23 cellular contexts compared by ENCODE assay signal in genomic region chr12:15738438-15739015, GRCh38. TPM values are rescaled to one million over a fixed set of nuclear protein-coding genes. Genes with fewer than 3 reads are reported as not detected.
DNase-seq lines count a peak whose midpoint lies in the region; ATAC-seq, FAIRE-seq and TF ChIP-seq lines count a peak whose summit lies in the region.
"Had no signal": no experiment of that assay in that cellular context is flagged by ENCODE, and none has a peak within 500 bp of the region (broad histone marks: within the 10 kb centered on the region; RNA-seq: fewer than 3 reads in every experiment).

No MANE protein-coding gene starts in this region.

- in situ Hi-C loops in GM12878 (cut with MboI) = no loop called here

- H3K4me1 ChIP-seq in A549 = peaks cover 34% of the 10 kb centered on the region
- no peaks in the 10 kb centered on the region for H3K4me1 ChIP-seq in GM12878 (ENCODE audit: control insufficient read depth, insufficient read depth, low read length)
- H3K4me1 ChIP-seq in lower lobe of right lung = peaks cover 6% of the 10 kb centered on the region
- H3K4me1 ChIP-seq: BE2C had no signal

- H3K4me3 ChIP-seq in A549 (no peak overlapping the region), GM12878 (no peak overlapping the region), lower lobe of right lung (no peak overlapping the region)
- H3K4me3 ChIP-seq: BLaER1 treated with 17β-estradiol and CSF1 and Interleukin-3, amounts not matched to agents 10 nM and 100 nM; GM23248 had no signal

- CTCF ChIA-PET in A549 (lab: Yijun Ruan, JAX) (interaction anchor here (0.6 kb wide), 1 partner anchor 14 kb away, joined by 3 read pairs; no protein-coding TSS in a partner anchor), GM12878 (lab: Yijun Ruan, JAX) (interaction anchor here (0.8 to 6.6 kb wide), 5 partner anchors 13 to 35 kb away, joined by 3 to 33 read pairs (median 4); no protein-coding TSS in a partner anchor)

- TF ChIP-seq EP300 in A549 (IDR thresholded peaks at IDR 0.05) = no peak
- TF ChIP-seq EP300 in GM12878 (IDR thresholded peaks at IDR 0.05; ENCODE audit: borderline replicate concordance in 1 of 2, control insufficient read depth in 1 of 2, low read depth in 2 of 2, low read length in 2 of 2) = no peak

- TF ChIP-seq CTCF in 22Rv1 (IDR thresholded peaks at IDR 0.05) (no peak), A549 (IDR thresholded peaks at IDR 0.05) (no peak), GM12878 (IDR thresholded peaks at IDR 0.05 in 2 of 3, conservative IDR thresholded peaks at IDR 0.05 in 1 of 3; ENCODE audit: control insufficient read depth in 2 of 3, extremely low read depth in 1 of 3, insufficient read depth in 1 of 3, low read depth in 3 of 3, low read length in 3 of 3) (no peak), lower lobe of right lung (IDR thresholded peaks at IDR 0.05) (no peak)

- ATAC-seq in A549 = no peak
- peak; percentile 66 for ATAC-seq in GM12878
- peak; percentile 30 to 67 for ATAC-seq in lower lobe of right lung
- ATAC-seq in GM21529 (IDR thresholded peaks at IDR 0.05; ENCODE audit: unreplicated experiment) = no peak

- SMC1A ChIA-PET in GM12878 (lab: Charles Lee; ENCODE audit: uncharacterized antibody, unreplicated experiment) = interaction anchor here (0.9 to 14.5 kb wide), 13 partner anchors 8 to 174 kb away, joined by 3 to 198 read pairs (median 4); no protein-coding TSS in a partner anchor

- H3K27me3 ChIP-seq in GM12878 (replicated peaks in 1 of 2; ENCODE audit: control insufficient read depth in 2 of 2, insufficient read depth in 2 of 2, low read length in 1 of 2) (no peaks in the 10 kb centered on the region), lower lobe of right lung (ENCODE audit: low read depth) (no peaks in the 10 kb centered on the region)
- H3K27me3 ChIP-seq: BLaER1 treated with 17β-estradiol and CSF1 and Interleukin-3, amounts not matched to agents 10 nM and 100 nM had no signal

- no peak for TF ChIP-seq RAD21 in A549 (conservative IDR thresholded peaks at IDR 0.05 in 1 of 2, IDR thresholded peaks at IDR 0.05 in 1 of 2)
- no peak for TF ChIP-seq RAD21 in GM12878 (IDR thresholded peaks at IDR 0.05; ENCODE audit: insufficient read depth, low read depth, low read length)

- DNase-seq in A549 (ENCODE audit: low read depth in 1 of 2, low spot score in 1 of 2) (no peak), GM12878 (ENCODE audit: low read depth, low spot score) (no peak), lower lobe of right lung (no peak), NCI-H748 (lab: John Stamatoyannopoulos, UW; ENCODE audit: unreplicated experiment) (no peak), amniotic stem cell (lab: John Stamatoyannopoulos, UW) (no peak)
- DNase-seq: ACHN; BE2C; CD4-positive, alpha-beta T cell; CD8-positive, alpha-beta memory T cell; DMS 273 treated with DMSO at 0.1 percent for 48 hours; DMS79; EL; GDM1; GM23248; H9; HFFc6 had no signal

- no peaks in the 10 kb centered on the region for H3K79me2 ChIP-seq in GM12878 (ENCODE audit: control insufficient read depth, insufficient read depth, low read length)

- POLR2A ChIA-PET in A549 (lab: Yijun Ruan, JAX) = no interaction called here
- POLR2A ChIA-PET in GM12878 (lab: Charles Lee) = interaction anchor here (1.0 to 4.8 kb wide), 5 partner anchors 8 to 32 kb away, joined by 3 to 28 read pairs (median 6); no protein-coding TSS in a partner anchor

- peak; percentile 32 for FAIRE-seq in A549 (lab: Jason Lieb, UNC)
- FAIRE-seq in GM12878 (lab: Jason Lieb, UNC) = no peak
- FAIRE-seq: D721Med, GM12891, GM18507, H1 had no signal

- no peak overlapping the region for H2AFZ ChIP-seq in GM12878 (ENCODE audit: control insufficient read depth, low read depth, low read length)
- H2AFZ ChIP-seq: GM23248 had no signal

- H3K27ac ChIP-seq in 22Rv1 (0 out of 2 replicates have a peak overlapping the region, but pooled peaks have one; percentile 14), A549 (no peak overlapping the region), GM12878 (ENCODE audit: control insufficient read depth, insufficient read depth) (no peak overlapping the region), lower lobe of right lung (no peak overlapping the region)
- H3K27ac ChIP-seq: BLaER1 treated with 17β-estradiol and CSF1 and Interleukin-3, amounts not matched to agents 10 nM and 100 nM; GM23248 had no signal

- H3K9ac ChIP-seq in GM12878 (ENCODE audit: control insufficient read depth, insufficient read depth, low read length) = no peak overlapping the region
- H3K9ac ChIP-seq: BLaER1 treated with 17β-estradiol and CSF1 and Interleukin-3, amounts not matched to agents 10 nM and 100 nM; GM23248 had no signal

- TF ChIP-seq POLR2A in A549 (IDR thresholded peaks at IDR 0.05; ENCODE audit: low read length) = no peak
- TF ChIP-seq POLR2A in GM12878 (IDR thresholded peaks at IDR 0.05; ENCODE audit: low read depth, low read length) = no peak

- 0 out of 3 replicates have a peak, but pooled peaks cover 2% of the 10 kb centered on the region for H3K9me3 ChIP-seq in A549
- no peaks in the 10 kb centered on the region for H3K9me3 ChIP-seq in GM12878 (replicated peaks; ENCODE audit: control insufficient read depth, insufficient read depth, low read length)
- no peaks in the 10 kb centered on the region for H3K9me3 ChIP-seq in lower lobe of right lung
- H3K9me3 ChIP-seq: BE2C had no signal

- H3K36me3 ChIP-seq in GM12878 (ENCODE audit: control insufficient read depth in 2 of 2, insufficient read depth in 2 of 2, low read length in 1 of 2) (no peaks in the 10 kb centered on the region), lower lobe of right lung (no peaks in the 10 kb centered on the region)
- H3K36me3 ChIP-seq: BE2C; BLaER1 treated with 17β-estradiol and CSF1 and Interleukin-3, amounts not matched to agents 10 nM and 100 nM had no signal

- H4K20me1 ChIP-seq in GM12878 (ENCODE audit: control insufficient read depth, insufficient read depth) = no peaks in the 10 kb centered on the region
- H4K20me1 ChIP-seq: BLaER1 treated with 17β-estradiol and CSF1 and Interleukin-3, amounts not matched to agents 10 nM and 100 nM had no signal

- H3K4me2 ChIP-seq in A549 (no peak overlapping the region), GM12878 (ENCODE audit: control insufficient read depth, insufficient read depth) (no peak overlapping the region)
- H3K4me2 ChIP-seq: BLaER1 treated with 17β-estradiol and CSF1 and Interleukin-3, amounts not matched to agents 10 nM and 100 nM had no signal

- WGBS in A549 (ENCODE audit: missing lambda C conversion rate) = 90% methylated on average over 3 of the region's 3 CpGs
- WGBS in GM12878 (ENCODE audit: insufficient coverage, insufficient replicate concordance, low lambda C conversion rate, missing lambda C conversion rate) = 79% methylated on average over 3 of the region's 3 CpGs

- RAD21 ChIA-PET in GM12878 (lab: Charles Lee; ENCODE audit: unreplicated experiment) = interaction anchor here (1.1 to 4.2 kb wide), 9 partner anchors 8 to 51 kb away, joined by 3 to 19 read pairs (median 3); partner anchors contain the start of gene EPS8

- no TSS peak for BruUV-seq in GM12878 (replicated peaks; lab: Mats Ljungman, UMichigan)

- intact Hi-C loops in GM12878 (cut with micrococcal nuclease; ENCODE audit: unreplicated experiment) (no loop called here), lower lobe of right lung (cut with DNase I) (no loop called here)

TF ChIP-seq in A549, 52 proteins besides CTCF, POLR2A, EP300 and RAD21 (continues in another document):
- TF ChIP-seq HOXA7 (CRISPR knock-in tag; IDR thresholded peaks at IDR 0.05) (no peak), FOSB (CRISPR knock-in tag; IDR thresholded peaks at IDR 0.05) (no peak)
- TF ChIP-seq, protein P1, sequence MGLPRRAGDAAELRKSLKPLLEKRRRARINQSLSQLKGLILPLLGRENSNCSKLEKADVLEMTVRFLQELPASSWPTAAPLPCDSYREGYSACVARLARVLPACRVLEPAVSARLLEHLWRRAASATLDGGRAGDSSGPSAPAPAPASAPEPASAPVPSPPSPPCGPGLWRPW (IDR thresholded peaks at IDR 0.05) = no peak

TF ChIP-seq in GM12878, 131 proteins besides CTCF, POLR2A, EP300 and RAD21 (continues in another document):
- no peak for TF ChIP-seq GATAD2B (conservative IDR thresholded peaks at IDR 0.05; ENCODE audit: low read depth)
- no peak for TF ChIP-seq MYB (IDR thresholded peaks at IDR 0.05; ENCODE audit: borderline replicate concordance, low read depth, low read length)
- no peak for TF ChIP-seq YBX1 (IDR thresholded peaks at IDR 0.05)
- no peak for TF ChIP-seq CEBPB (IDR thresholded peaks at IDR 0.05; ENCODE audit: borderline replicate concordance in 1 of 2, low read depth in 2 of 2, low read length in 2 of 2)
- no peak for TF ChIP-seq NR2F1 (conservative IDR thresholded peaks at IDR 0.05)

RNA-seq across cellular contexts. Expression of gene EPS8, which starts 50.7 kb away (rescaled TPM):
- 101 and 106 TPM in 2 replicates for polyA plus RNA-seq in A549 (2011; rRNA removed)
- polyA plus RNA-seq in A549 (2012; cell fraction: cytosol; rRNA removed) = 22.4 and 22.5 TPM in 2 replicates
- polyA plus RNA-seq in A549 (2012; cell fraction: nucleus; rRNA removed) = 16.5 and 19.5 TPM in 2 replicates
- 20.1 to 28.2 TPM (median 25.1 TPM) in 3 replicates for polyA plus RNA-seq in A549 (2017; fragmentation: RNase III; extraction: RNeasy Plus Mini Kit Qiagen cat#74134 plus additional on column Dnase treatment)
- 85.5 and 132 TPM in 2 replicates for polyA minus RNA-seq in A549 (2011; rRNA and poly(A)+ RNA removed)
- total RNA-seq in GM12878 (2013; cell fraction: nucleolus; rRNA removed) = 263 and 269 TPM in 2 replicates
- 4.7 TPM in 2 replicates for total RNA-seq in GM12878 (2014; rRNA removed)
- 3.4 and 4.7 TPM in 2 replicates for total RNA-seq in GM12878 (2014; rRNA removed; fragmentation: Illumina TruSeq; extraction: Trizol)
- total RNA-seq in GM12878 (2021) = 3.2 TPM in 2 replicates
- 1.1 TPM for polyA plus RNA-seq in GM12878 (2011; ENCODE audit: low read depth)
- 127 and 173 TPM in 2 replicates for polyA plus RNA-seq in GM12878 (2011; rRNA removed)
- 84.5 and 94.4 TPM in 2 replicates for polyA plus RNA-seq in GM12878 (2011; cell fraction: cytosol; rRNA removed)
- 107 and 156 TPM in 2 replicates for polyA plus RNA-seq in GM12878 (2011; cell fraction: nucleus; rRNA removed)
- 1.3 and 1.9 TPM in 2 replicates for polyA plus RNA-seq in GM12878 (2012)
- 3.1 and 3.8 TPM in 2 replicates for polyA plus RNA-seq in GM12878 (2014; fragmentation: Illumina TruSeq; extraction: Trizol)
- 1 to 10 TPM; 1.3 to 1.6 TPM for polyA plus RNA-seq in GM12878 (2014; fragmentation: Nextera tagmentation; extraction: Ambion mirVana)
- 3.3 and 3.4 TPM in 2 replicates for polyA plus RNA-seq in GM12878 (2014; rRNA removed)
- polyA plus RNA-seq in GM12878 (2016; fragmentation: Nextera tagmentation; extraction: Ambion mirVana) = 1 to 10 TPM; 2.8 to 4.2 TPM
- 188 and 261 TPM in 2 replicates for polyA minus RNA-seq in GM12878 (2011; rRNA and poly(A)+ RNA removed)
- polyA minus RNA-seq in GM12878 (2011; cell fraction: cytosol; rRNA and poly(A)+ RNA removed) = 42.4 and 55.6 TPM in 2 replicates
- 108 and 162 TPM in 2 replicates for polyA minus RNA-seq in GM12878 (2011; cell fraction: nucleus; rRNA and poly(A)+ RNA removed)
- 72.8 TPM for total RNA-seq in lower lobe of right lung

Comparison
In these comparisons a context has a peak if more than half of its experiments do, and no peak if none do; other contexts are left out.
1. ATAC-seq: peak in GM12878 (single experiment) and lower lobe of right lung (2 of 2); none in A549 (0 of 2) and GM21529 (single experiment).